ENCODE assay signal across 1 cellular context in genomic region chr9:136363106-136363605, GRCh38.
A peak's percentile ranks its signal among the peaks of the same experiment; 100 is the strongest.
TF ChIP-seq lines count a peak whose summit lies in the region.

No MANE protein-coding gene starts in this region.

TF ChIP-seq in HepG2, 621 proteins besides CTCF, POLR2A, EP300 and RAD21 (continued from another document and continues in another):
- TF ChIP-seq PATZ1 (CRISPR knock-in tag; IDR thresholded peaks at IDR 0.05) (0 out of 2 replicates have a peak, but pooled peaks have one; percentile 12), REXO4 (CRISPR knock-in tag; IDR thresholded peaks at IDR 0.05; ENCODE audit: borderline replicate concordance) (no peak), GABPA (IDR thresholded peaks at IDR 0.05; ENCODE audit: low read depth, low read length) (no peak), GABPA (CRISPR knock-in tag; IDR thresholded peaks at IDR 0.05; ENCODE audit: low read depth) (no peak), KMT2B (CRISPR knock-in tag; IDR thresholded peaks at IDR 0.05) (0 out of 2 replicates have a peak, but pooled peaks have one; percentile 1), KDM2A (CRISPR knock-in tag; IDR thresholded peaks at IDR 0.05; ENCODE audit: borderline replicate concordance, low read depth) (peak; percentile 25; the same call in 1 of the 2 replicates), ZNF333 (CRISPR knock-in tag; IDR thresholded peaks at IDR 0.05; ENCODE audit: borderline replicate concordance) (0 out of 2 replicates have a peak, but pooled peaks have one; percentile 13), RBFOX2 (IDR thresholded peaks at IDR 0.05; ENCODE audit: low read depth, low read length) (peak; percentile 86), MAZ (IDR thresholded peaks at IDR 0.05; ENCODE audit: borderline replicate concordance, low read depth, low read length) (peak; percentile 62; the same call in 1 of the 2 replicates), MAZ (CRISPR knock-in tag; IDR thresholded peaks at IDR 0.05; ENCODE audit: low read depth) (no peak), ELK4 (CRISPR knock-in tag; IDR thresholded peaks at IDR 0.05; ENCODE audit: borderline replicate concordance) (no peak), HMGXB3 (CRISPR knock-in tag; IDR thresholded peaks at IDR 0.05; ENCODE audit: borderline replicate concordance) (0 out of 2 replicates have a peak, but pooled peaks have one; percentile 5), ZNF878 (CRISPR knock-in tag; IDR thresholded peaks at IDR 0.05) (no peak), ZNF784 (CRISPR knock-in tag; IDR thresholded peaks at IDR 0.05; ENCODE audit: borderline replicate concordance) (no peak), ZBTB40 (IDR thresholded peaks at IDR 0.05) (no peak), ZBTB40 (CRISPR knock-in tag; IDR thresholded peaks at IDR 0.05) (peak; percentile 12; the same call in 1 of the 2 replicates), ZNF777 (CRISPR knock-in tag; IDR thresholded peaks at IDR 0.05) (0 out of 2 replicates have a peak, but pooled peaks have one; percentile 40), ZNF253 (CRISPR knock-in tag; IDR thresholded peaks at IDR 0.05; ENCODE audit: borderline replicate concordance) (no peak), ZNF143 (CRISPR knock-in tag; IDR thresholded peaks at IDR 0.05) (peak; percentile 38; the same call in 1 of the 2 replicates), DMAP1 (CRISPR knock-in tag; IDR thresholded peaks at IDR 0.05) (peak; percentile 68; the same call in 1 of the 2 replicates), SAP130 (CRISPR knock-in tag; IDR thresholded peaks at IDR 0.05; ENCODE audit: low read depth) (peak; percentile 64), GLMP (CRISPR knock-in tag; IDR thresholded peaks at IDR 0.05; ENCODE audit: borderline replicate concordance) (no peak), ZSCAN21 (CRISPR knock-in tag; IDR thresholded peaks at IDR 0.05; ENCODE audit: borderline replicate concordance) (0 out of 2 replicates have a peak, but pooled peaks have one; percentile 69), ZFY (CRISPR knock-in tag; IDR thresholded peaks at IDR 0.05) (peak; percentile 85), MYPOP (CRISPR knock-in tag; IDR thresholded peaks at IDR 0.05) (peak; percentile 9; the same call in 1 of the 2 replicates)
